In the genomic region with DNA sequence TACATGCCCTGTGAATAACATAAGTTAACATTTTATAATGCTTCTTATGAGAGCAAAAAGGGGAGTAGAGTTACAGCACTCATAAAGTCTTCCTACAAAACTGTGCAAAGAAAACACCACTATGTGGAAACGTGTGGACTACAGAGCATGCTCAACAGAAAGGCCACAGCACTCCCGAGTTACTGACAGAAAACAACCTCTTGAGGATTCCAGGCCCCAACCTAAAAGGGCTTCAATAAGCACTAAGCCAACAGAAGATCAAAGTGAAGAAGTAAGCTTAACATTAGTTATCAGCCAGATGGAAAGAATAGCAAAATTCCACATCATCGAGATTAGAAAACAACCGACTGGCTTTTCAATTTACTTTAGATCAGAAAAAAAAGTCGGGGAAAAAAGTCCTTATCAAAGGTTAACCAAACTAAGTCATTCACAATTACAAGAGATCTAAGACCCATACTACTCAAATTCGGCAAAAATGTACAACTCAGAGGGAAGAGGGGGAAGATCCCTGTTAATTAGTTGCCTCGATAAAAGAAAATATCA, we compare ENCODE assay signal across 1 cellular context.
TF ChIP-seq lines count a peak whose summit lies in the region.

No MANE protein-coding gene starts in this region.

TF ChIP-seq in WTC11, 78 proteins besides CTCF, POLR2A, EP300 and RAD21 (continued from another document):
- TF ChIP-seq, protein P1, sequence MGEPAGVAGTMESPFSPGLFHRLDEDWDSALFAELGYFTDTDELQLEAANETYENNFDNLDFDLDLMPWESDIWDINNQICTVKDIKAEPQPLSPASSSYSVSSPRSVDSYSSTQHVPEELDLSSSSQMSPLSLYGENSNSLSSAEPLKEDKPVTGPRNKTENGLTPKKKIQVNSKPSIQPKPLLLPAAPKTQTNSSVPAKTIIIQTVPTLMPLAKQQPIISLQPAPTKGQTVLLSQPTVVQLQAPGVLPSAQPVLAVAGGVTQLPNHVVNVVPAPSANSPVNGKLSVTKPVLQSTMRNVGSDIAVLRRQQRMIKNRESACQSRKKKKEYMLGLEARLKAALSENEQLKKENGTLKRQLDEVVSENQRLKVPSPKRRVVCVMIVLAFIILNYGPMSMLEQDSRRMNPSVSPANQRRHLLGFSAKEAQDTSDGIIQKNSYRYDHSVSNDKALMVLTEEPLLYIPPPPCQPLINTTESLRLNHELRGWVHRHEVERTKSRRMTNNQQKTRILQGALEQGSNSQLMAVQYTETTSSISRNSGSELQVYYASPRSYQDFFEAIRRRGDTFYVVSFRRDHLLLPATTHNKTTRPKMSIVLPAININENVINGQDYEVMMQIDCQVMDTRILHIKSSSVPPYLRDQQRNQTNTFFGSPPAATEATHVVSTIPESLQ (CRISPR knock-in tag; IDR thresholded peaks at IDR 0.05): no peak
- TF ChIP-seq RELA (CRISPR knock-in tag; IDR thresholded peaks at IDR 0.05; ENCODE audit: borderline replicate concordance): no peak
- TF ChIP-seq TEAD4 (CRISPR knock-in tag; IDR thresholded peaks at IDR 0.05): no peak
- no peak for TF ChIP-seq CBFB (CRISPR knock-in tag; IDR thresholded peaks at IDR 0.05; ENCODE audit: low read depth)
- no peak for TF ChIP-seq ZBTB21 (CRISPR knock-in tag; IDR thresholded peaks at IDR 0.05; ENCODE audit: borderline replicate concordance)
- no peak for TF ChIP-seq ZNF138 (CRISPR knock-in tag; conservative IDR thresholded peaks at IDR 0.05)
- TF ChIP-seq TP53 (CRISPR knock-in tag; IDR thresholded peaks at IDR 0.05): no peak
- no peak for TF ChIP-seq TCF7 (CRISPR knock-in tag; IDR thresholded peaks at IDR 0.05; ENCODE audit: low read depth)
- TF ChIP-seq PRRX2 (CRISPR knock-in tag; IDR thresholded peaks at IDR 0.05): no peak
- no peak for TF ChIP-seq AFF4 (CRISPR knock-in tag; IDR thresholded peaks at IDR 0.05; ENCODE audit: borderline replicate concordance)
- TF ChIP-seq, protein P2, sequence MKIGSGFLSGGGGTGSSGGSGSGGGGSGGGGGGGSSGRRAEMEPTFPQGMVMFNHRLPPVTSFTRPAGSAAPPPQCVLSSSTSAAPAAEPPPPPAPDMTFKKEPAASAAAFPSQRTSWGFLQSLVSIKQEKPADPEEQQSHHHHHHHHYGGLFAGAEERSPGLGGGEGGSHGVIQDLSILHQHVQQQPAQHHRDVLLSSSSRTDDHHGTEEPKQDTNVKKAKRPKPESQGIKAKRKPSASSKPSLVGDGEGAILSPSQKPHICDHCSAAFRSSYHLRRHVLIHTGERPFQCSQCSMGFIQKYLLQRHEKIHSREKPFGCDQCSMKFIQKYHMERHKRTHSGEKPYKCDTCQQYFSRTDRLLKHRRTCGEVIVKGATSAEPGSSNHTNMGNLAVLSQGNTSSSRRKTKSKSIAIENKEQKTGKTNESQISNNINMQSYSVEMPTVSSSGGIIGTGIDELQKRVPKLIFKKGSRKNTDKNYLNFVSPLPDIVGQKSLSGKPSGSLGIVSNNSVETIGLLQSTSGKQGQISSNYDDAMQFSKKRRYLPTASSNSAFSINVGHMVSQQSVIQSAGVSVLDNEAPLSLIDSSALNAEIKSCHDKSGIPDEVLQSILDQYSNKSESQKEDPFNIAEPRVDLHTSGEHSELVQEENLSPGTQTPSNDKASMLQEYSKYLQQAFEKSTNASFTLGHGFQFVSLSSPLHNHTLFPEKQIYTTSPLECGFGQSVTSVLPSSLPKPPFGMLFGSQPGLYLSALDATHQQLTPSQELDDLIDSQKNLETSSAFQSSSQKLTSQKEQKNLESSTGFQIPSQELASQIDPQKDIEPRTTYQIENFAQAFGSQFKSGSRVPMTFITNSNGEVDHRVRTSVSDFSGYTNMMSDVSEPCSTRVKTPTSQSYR (CRISPR knock-in tag; IDR thresholded peaks at IDR 0.05): no peak
